Comparison of ENCODE assay signal across 10 cellular contexts in genomic region chr9:69945671-69946141, GRCh38.
A peak's percentile ranks its signal among the peaks of the same experiment; 100 is the strongest.
DNase-seq lines count a peak whose midpoint lies in the region; ATAC-seq and TF ChIP-seq lines count a peak whose summit lies in the region.
"Had no signal": no experiment of that assay in that cellular context is flagged by ENCODE, and none has a peak within 500 bp of the region (broad histone marks: within the 10 kb centered on the region; RNA-seq: fewer than 3 reads in every experiment).

No MANE protein-coding gene starts in this region.

- H3K4me3 ChIP-seq in fibroblast of the aortic adventitia (ENCODE audit: low read depth, low read length), result no peak overlapping the region
- H3K4me3 ChIP-seq: uterus had no signal

- TF ChIP-seq CTCF in fibroblast of the aortic adventitia (IDR thresholded peaks at IDR 0.05; ENCODE audit: insufficient read depth, low read length), result no peak
- TF ChIP-seq CTCF in omental fat pad (IDR thresholded peaks at IDR 0.05), result no peak

- DNase-seq in Ammon's horn (ENCODE audit: low spot score), result peak; percentile 47
- DNase-seq in NOMO-1 treated with DMSO at 0.1 percent for 48 hours (lab: John Stamatoyannopoulos, UW; ENCODE audit: unreplicated experiment), result peak; percentile 65
- peak; percentile 75 for DNase-seq in fibroblast of the aortic adventitia (ENCODE audit: low read depth)
- DNase-seq in omental fat pad (ENCODE audit: low spot score), result peak; percentile 29
- no peak for DNase-seq in NCI-H2107 (lab: John Stamatoyannopoulos, UW)
- no peak for DNase-seq in inferior parietal cortex (ENCODE audit: extremely low spot score)
- no peak for DNase-seq in NCI-H2081 treated with DMSO at 0.1 percent for 48 hours (lab: John Stamatoyannopoulos, UW)
- DNase-seq: DND-41 had no signal

- no peak for ATAC-seq in omental fat pad (ENCODE audit: low FRiP score)
- no peak for ATAC-seq in HG03097 (IDR thresholded peaks at IDR 0.05; ENCODE audit: low FRiP score, unreplicated experiment)

Comparison
In these comparisons a context has a peak if more than half of its experiments do, and no peak if none do; other contexts are left out.
1. DNase-seq: peak in Ammon's horn (single experiment), NOMO-1 treated with DMSO at 0.1 percent for 48 hours (single experiment), fibroblast of the aortic adventitia (single experiment) and omental fat pad (single experiment); none in NCI-H2107 (single experiment), inferior parietal cortex (single experiment) and NCI-H2081 treated with DMSO at 0.1 percent for 48 hours (single experiment).